Comparison of ENCODE assay signal across 28 cellular contexts in the genomic region with DNA sequence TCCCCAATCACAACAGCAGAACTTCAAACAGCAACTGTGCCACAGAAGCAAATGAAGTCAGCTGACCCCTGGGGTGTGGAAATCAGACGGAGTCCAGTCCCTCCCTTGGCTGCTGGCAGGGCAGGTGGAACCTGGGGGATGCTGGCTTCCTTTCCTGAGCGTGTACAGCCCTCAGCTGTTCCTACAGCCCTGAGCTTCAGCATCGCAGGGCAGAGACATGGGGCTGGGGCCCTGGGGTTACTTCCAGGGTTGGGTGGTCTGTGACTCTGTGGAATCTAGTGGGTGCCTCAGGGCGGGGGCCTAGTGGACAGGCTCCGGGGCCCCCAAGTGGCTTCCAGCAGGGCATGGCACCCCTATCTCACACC. TPM values are rescaled to one million over a fixed set of nuclear protein-coding genes. Genes with fewer than 3 reads are reported as not detected.
DNase-seq lines count a peak whose midpoint lies in the region; ATAC-seq and TF ChIP-seq lines count a peak whose summit lies in the region.
"Had no signal": no experiment of that assay in that cellular context is flagged by ENCODE, and none has a peak within 500 bp of the region (broad histone marks: within the 10 kb centered on the region; RNA-seq: fewer than 3 reads in every experiment).

No MANE protein-coding gene starts in this region.

- H3K27ac Mint-ChIP-seq in nephron = peak overlapping the region in 2 of 3 experiments; percentile 8 to 28
- H3K27ac Mint-ChIP-seq: activated CD8-positive, alpha-beta T cell treated with anti-CD3 and anti-CD28 coated beads, Interleukin-2, amount 10 ng/mL, durations not matched to agents 7 days and 5 days; activated naive CD4-positive, alpha-beta T cell treated with anti-CD3 and anti-CD28 coated beads, Interleukin-2, amount 10 ng/mL, durations not matched to agents 7 days and 5 days; CD8-positive, alpha-beta T cell; GM23338; IgD-negative memory B cell; stimulated activated naive CD8-positive, alpha-beta T cell treated with anti-CD3 and anti-CD28 coated beads, Interleukin-15, Interleukin-2, amounts not matched to agents 100 ng/mL and 50 ng/mL, for 24 hours; T-helper 2 cell treated with Interferon-gamma antibody and Interleukin-4, amounts not matched to agents 5 μg/mL and 100 μg/mL, for 36 hours had no signal

- H3K4me1 ChIP-seq in right atrium auricular region (peaks cover 0 to 31% of the 10 kb centered on the region in 2 donors), spleen (peaks cover 0 to 72% (median 17%) of the 10 kb centered on the region in 6 donors)
- H3K4me1 ChIP-seq: adrenal gland had no signal

- H3K27me3 ChIP-seq in right atrium auricular region = no peaks in the 10 kb centered on the region
- peaks cover 0 to 10% (median 0%) of the 10 kb centered on the region in 7 donors for H3K27me3 ChIP-seq in spleen (replicated peaks in 1 of 7)
- H3K27me3 ChIP-seq: adrenal gland, brain microvascular endothelial cell, colonic mucosa, gastroesophageal sphincter, testis had no signal

- 72 to 90% (median 76%) methylated on average over 3 to 5 of the region's 5 CpGs for WGBS in spleen, 5 donors

- H3K4me3 Mint-ChIP-seq in nephron = no peak overlapping the region
- H3K4me3 Mint-ChIP-seq: activated CD8-positive, alpha-beta T cell treated with anti-CD3 and anti-CD28 coated beads, Interleukin-2, amount 10 ng/mL, durations not matched to agents 7 days and 5 days; activated naive CD4-positive, alpha-beta T cell treated with anti-CD3 and anti-CD28 coated beads, Interleukin-2, amount 10 ng/mL, durations not matched to agents 7 days and 5 days; CD8-positive, alpha-beta T cell; GM23338; stimulated activated naive CD8-positive, alpha-beta T cell treated with anti-CD3 and anti-CD28 coated beads, Interleukin-15, Interleukin-2, amounts not matched to agents 100 ng/mL and 50 ng/mL, for 24 hours; T-helper 2 cell treated with Interferon-gamma antibody and Interleukin-4, amounts not matched to agents 5 μg/mL and 100 μg/mL, for 36 hours had no signal

- peaks cover 60% of the 10 kb centered on the region for H3K4me1 Mint-ChIP-seq in nephron
- H3K4me1 Mint-ChIP-seq: activated naive CD4-positive, alpha-beta T cell treated with anti-CD3 and anti-CD28 coated beads, Interleukin-2, amount 10 ng/mL, durations not matched to agents 7 days and 5 days had no signal

- H3K27me3 Mint-ChIP-seq in nephron (ENCODE audit: low read depth) = peaks cover 8% of the 10 kb centered on the region

- H3K27ac ChIP-seq in right atrium auricular region (no peak overlapping the region), spleen (peak overlapping the region in 3 of 8 donors; percentile 36 to 49 (median 39))
- H3K27ac ChIP-seq: adrenal gland, brain microvascular endothelial cell, colonic mucosa, gastroesophageal sphincter, testis had no signal

- H3K4me3 ChIP-seq in right atrium auricular region = no peak overlapping the region
- no peak overlapping the region for H3K4me3 ChIP-seq in choroid plexus epithelial cell (ENCODE audit: low read depth, low read length)
- no peak overlapping the region for H3K4me3 ChIP-seq in spleen
- H3K4me3 ChIP-seq: adrenal gland, colonic mucosa, gastroesophageal sphincter, GM23338, testis had no signal

- ATAC-seq in Right ventricle myocardium inferior = no peak
- ATAC-seq: activated CD8-positive, alpha-beta T cell treated with anti-CD3 and anti-CD28 coated beads, Interleukin-2, amount 10 ng/mL, durations not matched to agents 7 days and 5 days; CD8-positive, alpha-beta T cell; gastroesophageal sphincter had no signal

- no peaks in the 10 kb centered on the region for H3K9me3 Mint-ChIP-seq in nephron
- H3K9me3 Mint-ChIP-seq: activated naive CD4-positive, alpha-beta T cell treated with anti-CD3 and anti-CD28 coated beads, Interleukin-2, amount 10 ng/mL, durations not matched to agents 7 days and 5 days; CD8-positive, alpha-beta T cell; GM23338; IgD-negative memory B cell; stimulated activated naive CD8-positive, alpha-beta T cell treated with anti-CD3 and anti-CD28 coated beads, Interleukin-15, Interleukin-2, amounts not matched to agents 100 ng/mL and 50 ng/mL, for 24 hours; T-helper 2 cell treated with Interferon-gamma antibody and Interleukin-4, amounts not matched to agents 5 μg/mL and 100 μg/mL, for 36 hours had no signal

- H3K9me3 ChIP-seq in right atrium auricular region (no peaks in the 10 kb centered on the region), spleen (no peaks in the 10 kb centered on the region)
- H3K9me3 ChIP-seq: adrenal gland, colonic mucosa, gastroesophageal sphincter, testis had no signal

- intact Hi-C loops in Right ventricle myocardium inferior (cut with DNase I) (no loop called here), spleen (cut with DNase I; ENCODE audit: low total_unique reads) (no loop called here)

- H3K36me3 ChIP-seq in right atrium auricular region (no peaks in the 10 kb centered on the region), spleen (no peaks in the 10 kb centered on the region)
- H3K36me3 ChIP-seq: adrenal gland, brain microvascular endothelial cell, colonic mucosa, gastroesophageal sphincter had no signal

- no peak for TF ChIP-seq POLR2A in spleen (IDR thresholded peaks at IDR 0.05)

- H3K36me3 Mint-ChIP-seq in nephron (ENCODE audit: low read depth) = no peaks in the 10 kb centered on the region
- H3K36me3 Mint-ChIP-seq: activated naive CD4-positive, alpha-beta T cell treated with anti-CD3 and anti-CD28 coated beads, Interleukin-2, amount 10 ng/mL, durations not matched to agents 7 days and 5 days; CD8-positive, alpha-beta T cell; IgD-negative memory B cell had no signal

- peak; percentile 31 for DNase-seq in Right ventricle myocardium inferior (ENCODE audit: missing footprints)
- DNase-seq in right atrium auricular region (ENCODE audit: low spot score) = no peak
- peak; percentile 22 for DNase-seq in choroid plexus epithelial cell (ENCODE audit: low read depth)
- peak; percentile 56 for DNase-seq in spleen
- no peak for DNase-seq in NCI-H1105 (lab: John Stamatoyannopoulos, UW)
- no peak for DNase-seq in T-helper 9 cell
- DNase-seq in T-helper 2 cell = no peak
- DNase-seq: activated CD4-positive, alpha-beta T cell treated with anti-CD3 and anti-CD28 coated beads for 4 hours; activated CD8-positive, alpha-beta T cell treated with anti-CD3 and anti-CD28 coated beads, Interleukin-2, amount 10 ng/mL, durations not matched to agents 7 days and 5 days; activated naive CD4-positive, alpha-beta T cell treated with anti-CD3 and anti-CD28 coated beads, Interleukin-2, amount 10 ng/mL, durations not matched to agents 7 days and 5 days; brain microvascular endothelial cell; colonic mucosa; effector CD4-positive, alpha-beta T cell; hippocampal formation; mesendoderm; NCI-H1694; nucleus accumbens; small intestine; stimulated activated CD8-positive, alpha-beta memory T cell treated with anti-CD3 and anti-CD28 coated beads, Interleukin-4, amount 100 ng/mL, for 48 hours; testis had no signal

- TF ChIP-seq CTCF in right atrium auricular region (IDR thresholded peaks at IDR 0.05) = no peak
- no peak for TF ChIP-seq CTCF in choroid plexus epithelial cell (conservative IDR thresholded peaks at IDR 0.05; ENCODE audit: low read depth, low read length)
- no peak for TF ChIP-seq CTCF in nephron (IDR thresholded peaks at IDR 0.05; ENCODE audit: unreplicated experiment in 3 of 3)
- no peak for TF ChIP-seq CTCF in spleen (IDR thresholded peaks at IDR 0.05 in 8 of 11, conservative IDR thresholded peaks at IDR 0.05 in 3 of 11)

RNA-seq across cellular contexts. Expression of gene RXRA, which starts 7.3 kb away (rescaled TPM):
- 91.1 TPM for total RNA-seq in Right ventricle myocardium inferior
- total RNA-seq in right atrium auricular region = 10 to 100 TPM; 34.5 to 50.8 TPM
- total RNA-seq in spleen = 100 to 1,000 TPM in 2 of 7 donors, 10 to 100 TPM in 5; 67.7 to 116 (median 95.6) TPM
- polyA plus RNA-seq in spleen = 10 to 100 TPM; 10.9 to 40.4 (median 11.9) TPM

Comparison
In these comparisons a context has a peak if more than half of its experiments do, and no peak if none do; other contexts are left out.
1. DNase-seq: peak in Right ventricle myocardium inferior (single experiment), choroid plexus epithelial cell (single experiment) and spleen (single experiment); none in right atrium auricular region (single experiment), NCI-H1105 (single experiment), T-helper 9 cell (single experiment) and T-helper 2 cell (0 of 5).